Comparison of ENCODE assay signal across 26 cellular contexts in the genomic region with DNA sequence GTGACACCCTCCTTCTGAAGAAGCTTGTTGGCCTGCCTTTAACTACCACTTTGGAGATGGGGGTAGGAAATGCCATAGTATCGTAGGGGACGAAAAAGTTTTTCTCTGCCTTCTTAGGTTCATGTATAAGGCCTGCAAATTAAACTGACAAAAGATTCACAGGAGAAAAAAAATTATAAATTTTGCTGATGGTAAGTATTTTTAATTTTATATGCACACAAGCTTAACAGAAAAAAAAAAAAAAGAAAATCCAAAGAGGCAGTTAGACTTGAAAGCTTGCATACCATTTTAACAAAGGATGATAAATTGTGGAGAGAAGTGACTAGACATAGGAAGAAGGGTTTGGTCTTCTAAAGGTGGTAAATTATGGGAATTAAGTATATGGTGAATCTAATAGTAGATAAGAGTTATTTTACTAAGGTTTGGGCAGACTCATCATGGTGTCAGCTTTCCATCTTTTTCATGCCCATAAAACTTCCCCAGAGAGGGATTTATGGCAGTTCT.
"Had no signal": no experiment of that assay in that cellular context is flagged by ENCODE, and none has a peak within 500 bp of the region (broad histone marks: within the 10 kb centered on the region; RNA-seq: fewer than 3 reads in every experiment).

No MANE protein-coding gene starts in this region.

- H2AFZ ChIP-seq: neural progenitor cell had no signal

- H3K4me2 ChIP-seq: neural progenitor cell had no signal

- H3K4me3 Mint-ChIP-seq: effector memory CD8-positive, alpha-beta T cell; naive thymus-derived CD4-positive, alpha-beta T cell; nephron; neural progenitor cell; stimulated activated memory B cell treated with anti-CD40 and anti-IgM and Interleukin-4, amounts not matched to agents 10 μg/mL and 1 μg/mL and 100 μg/mL, for 72 hours; stimulated activated naive CD8-positive, alpha-beta T cell treated with anti-CD3 and anti-CD28 coated beads, Interleukin-15, Interleukin-2, amounts not matched to agents 100 ng/mL and 50 ng/mL, for 24 hours had no signal

- H3K27ac Mint-ChIP-seq: effector memory CD8-positive, alpha-beta T cell; naive thymus-derived CD4-positive, alpha-beta T cell; nephron; neural progenitor cell; stimulated activated memory B cell treated with anti-CD40 and anti-IgM and Interleukin-4, amounts not matched to agents 10 μg/mL and 1 μg/mL and 100 μg/mL, for 72 hours; stimulated activated naive CD8-positive, alpha-beta T cell treated with anti-CD3 and anti-CD28 coated beads, Interleukin-15, Interleukin-2, amounts not matched to agents 100 ng/mL and 50 ng/mL, for 24 hours had no signal

- H3K27me3 Mint-ChIP-seq: effector memory CD8-positive, alpha-beta T cell; naive thymus-derived CD4-positive, alpha-beta T cell; stimulated activated memory B cell treated with anti-CD40 and anti-IgM and Interleukin-4, amounts not matched to agents 10 μg/mL and 1 μg/mL and 100 μg/mL, for 72 hours; stimulated activated naive CD8-positive, alpha-beta T cell treated with anti-CD3 and anti-CD28 coated beads, Interleukin-15, Interleukin-2, amounts not matched to agents 100 ng/mL and 50 ng/mL, for 24 hours had no signal

- H3K9ac ChIP-seq: neural progenitor cell had no signal

- H3K36me3 ChIP-seq: left lung, neural progenitor cell, prostate gland, right atrium auricular region, thoracic aorta, upper lobe of right lung, uterus had no signal

- H3K27ac ChIP-seq: esophagus squamous epithelium, heart right ventricle, left lung, neural progenitor cell, prostate gland, right atrium auricular region, sigmoid colon, thoracic aorta, tibial nerve, upper lobe of right lung, uterus had no signal

- H3K4me1 ChIP-seq: esophagus squamous epithelium, left lung, prostate gland, uterus had no signal

- H3K27me3 ChIP-seq: esophagus squamous epithelium, heart right ventricle, left lung, neural progenitor cell, right atrium auricular region, sigmoid colon, tibial nerve, upper lobe of right lung, uterus had no signal

- H3K9me3 Mint-ChIP-seq: effector memory CD8-positive, alpha-beta T cell; nephron; stimulated activated memory B cell treated with anti-CD40 and anti-IgM and Interleukin-4, amounts not matched to agents 10 μg/mL and 1 μg/mL and 100 μg/mL, for 72 hours; stimulated activated naive CD8-positive, alpha-beta T cell treated with anti-CD3 and anti-CD28 coated beads, Interleukin-15, Interleukin-2, amounts not matched to agents 100 ng/mL and 50 ng/mL, for 24 hours had no signal

- DNase-seq: cortex of kidney; effector memory CD8-positive, alpha-beta T cell; erythroblast; esophagus squamous epithelium; foreskin melanocyte; glutamatergic neuron; heart right ventricle; hippocampal formation; left cardiac atrium; left lung; mesenchymal stem cell; midbrain; naive thymus-derived CD4-positive, alpha-beta T cell; sigmoid colon; stimulated activated CD4-positive, alpha-beta T cell treated with anti-CD3 and anti-CD28 coated beads, Interleukin-2, amount 100 ng/mL, for 24 hours; stimulated activated CD4-positive, alpha-beta T cell treated with anti-CD3 and anti-CD28 coated beads, Interleukin-4, amount 100 ng/mL, for 4 hours; upper lobe of right lung; uterus had no signal

- H3K9me3 ChIP-seq: esophagus squamous epithelium, heart right ventricle, left lung, prostate gland, right atrium auricular region, sigmoid colon, thoracic aorta, tibial nerve, upper lobe of right lung, uterus had no signal

- H3K4me3 ChIP-seq: esophagus squamous epithelium, heart right ventricle, left lung, neural progenitor cell, prostate gland, right atrium auricular region, sigmoid colon, thoracic aorta, tibial nerve, upper lobe of right lung, uterus had no signal
